1 cellular context compared by ENCODE assay signal in genomic region chr18:32919799-32920198, GRCh38.
TF ChIP-seq lines count a peak whose summit lies in the region.

No MANE protein-coding gene starts in this region.

TF ChIP-seq in HEK293, 187 proteins besides CTCF, POLR2A, EP300 and RAD21 (continued from another document):
- TF ChIP-seq OSR2 (tag by site-specific recombination; IDR thresholded peaks at IDR 0.05) (no peak), AEBP2 (tag by site-specific recombination; IDR thresholded peaks at IDR 0.05; ENCODE audit: borderline replicate concordance) (no peak), ZNF623 (tag by site-specific recombination; IDR thresholded peaks at IDR 0.05) (no peak), ZNF501 (tag by site-specific recombination; IDR thresholded peaks at IDR 0.05) (no peak)
